8 cellular contexts compared by ENCODE assay signal in the genomic region with DNA sequence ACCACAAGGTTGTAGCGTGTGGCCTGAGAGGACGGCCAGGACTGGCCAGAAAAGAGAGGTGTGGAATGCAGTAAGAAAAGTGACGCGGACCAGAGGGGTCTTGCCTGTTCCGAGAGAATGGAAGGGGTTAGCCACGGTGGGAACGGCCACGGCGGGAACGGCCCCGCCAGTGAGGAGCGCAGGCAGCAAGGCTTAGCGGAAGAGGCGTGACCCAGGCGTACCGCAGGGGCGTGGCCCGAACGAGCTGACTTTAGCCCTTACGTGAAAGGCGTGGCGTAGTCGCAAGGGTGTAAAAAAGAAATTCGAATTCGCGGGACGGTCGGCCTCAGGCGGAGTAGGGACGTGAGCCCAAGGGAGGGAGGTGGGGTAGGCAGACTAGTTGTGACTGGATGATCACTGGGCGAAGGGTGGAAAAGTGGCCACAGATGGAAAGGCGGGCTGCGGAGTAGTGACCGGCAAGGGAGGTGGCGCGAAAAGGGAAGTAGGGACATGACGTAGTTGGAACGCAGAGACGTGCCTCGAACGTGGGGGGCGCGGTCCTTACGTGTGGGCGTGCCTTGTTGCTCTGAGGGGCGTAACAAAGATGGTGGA. TPM values are rescaled to one million over a fixed set of nuclear protein-coding genes. Genes with fewer than 3 reads are reported as not detected.
DNase-seq lines count a peak whose midpoint lies in the region; ATAC-seq and TF ChIP-seq lines count a peak whose summit lies in the region.

No MANE protein-coding gene starts in this region.

- no peak for TF ChIP-seq CTCF in endothelial cell (IDR thresholded peaks at IDR 0.05; ENCODE audit: unreplicated experiment)

- peak overlapping the region; percentile 64 for H3K4me3 ChIP-seq in mesodermal cell (ENCODE audit: extremely low read depth, insufficient read depth, low read length, poor library complexity, severe bottlenecking)

- no peaks in the 10 kb centered on the region for H3K9me3 Mint-ChIP-seq in endothelial cell (ENCODE audit: unreplicated experiment)

- no peaks in the 10 kb centered on the region for H3K9me3 ChIP-seq in mesodermal cell (ENCODE audit: control insufficient read depth, low read length)

- WGBS in mesodermal cell (ENCODE audit: insufficient coverage in 2 of 2), 2 experiments: 1 to 2% methylated on average over 10 to 28 of the region's 46 CpGs

- peaks cover 17% of the 10 kb centered on the region for H3K4me1 Mint-ChIP-seq in endothelial cell (ENCODE audit: unreplicated experiment)

- DNase-seq in COR-L47 (lab: John Stamatoyannopoulos, UW) (peak; percentile 82), HT-29 (ENCODE audit: low spot score) (peak; percentile 88), endothelial cell (ENCODE audit: low spot score) (peak; percentile 68)
- DNase-seq in NK-92 treated with Interleukin-12 subunit alpha and Interleukin-12 subunit beta, amount 100 ng/mL, for 24 hours (lab: John Stamatoyannopoulos, UW): peak; percentile 79
- DNase-seq in activated CD8-positive, alpha-beta memory T cell treated with anti-CD3 and anti-CD28 coated beads for 48 hours (ENCODE audit: low read depth in 2 of 3, low spot score in 2 of 3): peak; percentile 54 to 85 (median 77)
- DNase-seq in stimulated activated CD8-positive, alpha-beta memory T cell treated with anti-CD3 and anti-CD28 coated beads, Interleukin-15, amount 100 ng/mL, for 24 hours (ENCODE audit: low read depth): peak; percentile 68

- no peak overlapping the region for H3K4me3 Mint-ChIP-seq in endothelial cell (ENCODE audit: unreplicated experiment)

- peaks cover 14% of the 10 kb centered on the region for H3K36me3 ChIP-seq in mesodermal cell (ENCODE audit: control insufficient read depth, insufficient read depth, low read length)

- peaks cover 1% of the 10 kb centered on the region for H3K4me1 ChIP-seq in mesodermal cell (ENCODE audit: control insufficient read depth, insufficient read depth, low read length, poor library complexity, severe bottlenecking)

- no peak overlapping the region for H3K27ac Mint-ChIP-seq in endothelial cell (ENCODE audit: unreplicated experiment)

- H3K27ac ChIP-seq in mesodermal cell (ENCODE audit: low read depth, low read length, severe bottlenecking): peak overlapping the region; percentile 96

- ATAC-seq in GM21367 (IDR thresholded peaks at IDR 0.05; ENCODE audit: unreplicated experiment): peak; percentile 74

- peaks cover 5% of the 10 kb centered on the region for H3K27me3 Mint-ChIP-seq in endothelial cell (ENCODE audit: unreplicated experiment)

- H3K36me3 Mint-ChIP-seq in endothelial cell (ENCODE audit: low read depth, unreplicated experiment): peaks cover 3% of the 10 kb centered on the region

RNA-seq across cellular contexts. Expression of a gene that starts 10.4 kb away (rescaled TPM):
- total RNA-seq in HT-29 (2014; rRNA removed; shearing (Covaris generic)): 0.13 TPM in 1 of 2 replicates, not detected in the other
- 0.95 TPM for total RNA-seq in endothelial cell (ENCODE audit: unreplicated experiment)
- polyA plus RNA-seq in mesodermal cell (2013, experiment 1 of 2): 1.3 TPM
- polyA plus RNA-seq in mesodermal cell (2013, experiment 2 of 2): 1.6 TPM

Comparison
In these comparisons a context has a peak if more than half of its experiments do, and no peak if none do; other contexts are left out.
1. Peak in every context shown above with its lines: DNase-seq, ATAC-seq, H3K4me3 ChIP-seq and H3K27ac ChIP-seq.